11 cellular contexts compared by ENCODE assay signal in the genomic region with DNA sequence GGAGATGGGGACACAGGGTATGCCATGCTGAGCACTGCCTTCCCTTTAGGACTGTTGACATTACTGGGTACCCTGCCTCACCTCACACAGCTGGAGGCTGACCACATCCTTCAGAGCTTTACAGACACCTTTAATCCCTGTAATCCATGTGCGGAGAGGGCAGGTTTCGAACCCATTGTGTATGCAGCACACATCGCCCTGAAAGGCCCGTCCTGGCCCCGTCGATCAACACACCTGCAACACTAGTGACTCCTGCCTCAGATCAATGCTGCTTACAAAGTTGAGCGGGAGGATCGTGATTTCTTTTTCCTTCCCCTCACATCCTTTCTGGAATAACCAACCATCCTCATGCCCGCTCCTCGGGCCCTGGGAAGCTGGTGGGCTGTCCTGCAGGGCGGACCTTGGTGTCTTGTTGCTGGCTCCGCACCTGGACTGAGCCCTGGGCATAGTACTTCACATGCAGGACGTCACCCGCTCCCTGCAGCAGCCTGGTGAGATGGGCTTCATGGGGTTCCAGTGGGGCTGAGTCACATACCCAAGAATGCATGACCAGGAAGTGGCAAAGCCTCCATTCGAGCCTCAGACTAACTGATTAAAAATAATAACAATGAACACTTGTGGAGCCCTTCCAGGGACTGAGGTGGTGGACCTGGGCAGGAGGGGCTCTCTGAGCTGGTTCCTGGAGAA.
DNase-seq lines count a peak whose midpoint lies in the region; ATAC-seq and TF ChIP-seq lines count a peak whose summit lies in the region.
"Had no signal": no experiment of that assay in that cellular context is flagged by ENCODE, and none has a peak within 500 bp of the region (broad histone marks: within the 10 kb centered on the region; RNA-seq: fewer than 3 reads in every experiment).

No MANE protein-coding gene starts in this region.

- H3K4me1 ChIP-seq in SJCRH30, result peaks cover 23% of the 10 kb centered on the region
- H3K4me1 ChIP-seq in foreskin keratinocyte, result peaks cover 13% of the 10 kb centered on the region

- no peak for TF ChIP-seq CTCF in foreskin keratinocyte (conservative IDR thresholded peaks at IDR 0.05)

- peak; percentile 32 for DNase-seq in activated CD8-positive, alpha-beta memory T cell treated with anti-CD3 and anti-CD28 coated beads for 24 hours
- no peak for DNase-seq in activated CD8-positive, alpha-beta memory T cell treated with anti-CD3 and anti-CD28 coated beads, Interleukin-2, amount 50 U/mL, for 48 hours
- peak; percentile 76 to 79 for DNase-seq in SJCRH30
- DNase-seq in foreskin keratinocyte, result peak; percentile 57 to 77
- DNase-seq in ureter (ENCODE audit: low spot score), result peak; percentile 41
- DNase-seq in superior temporal gyrus (ENCODE audit: extremely low spot score), result no peak
- no peak for DNase-seq in NCI-H2029 (lab: John Stamatoyannopoulos, UW)
- no peak for DNase-seq in activated T-cell treated with anti-CD3 and anti-CD28 coated beads, Interleukin-2, amount 50 U/mL, for 24 hours
- DNase-seq: activated gamma-delta T cell treated with Interleukin-2 at 50 U/mL for 16 hours; effector CD4-positive, alpha-beta T cell had no signal

- H3K9me3 ChIP-seq in SJCRH30 (replicated peaks), result no peaks in the 10 kb centered on the region

- H3K36me3 Mint-ChIP-seq in activated T-cell treated with anti-CD3 and anti-CD28 coated beads, Interleukin-2, amount 50 U/mL, for 24 hours (ENCODE audit: low read depth), result no peaks in the 10 kb centered on the region

- H3K27ac ChIP-seq in SJCRH30 (peak overlapping the region; percentile 60), foreskin keratinocyte (no peak overlapping the region)

- no peak overlapping the region for H3K4me3 Mint-ChIP-seq in activated T-cell treated with anti-CD3 and anti-CD28 coated beads, Interleukin-2, amount 50 U/mL, for 24 hours
- H3K4me3 Mint-ChIP-seq: B cell had no signal

- H3K4me1 Mint-ChIP-seq in activated T-cell treated with anti-CD3 and anti-CD28 coated beads, Interleukin-2, amount 50 U/mL, for 24 hours (ENCODE audit: low read depth), result no peaks in the 10 kb centered on the region
- H3K4me1 Mint-ChIP-seq: B cell had no signal

- H3K36me3 ChIP-seq in SJCRH30, result no peaks in the 10 kb centered on the region

- no peak overlapping the region for H3K27ac Mint-ChIP-seq in activated T-cell treated with anti-CD3 and anti-CD28 coated beads, Interleukin-2, amount 50 U/mL, for 24 hours
- H3K27ac Mint-ChIP-seq: B cell had no signal

- peaks cover 9% of the 10 kb centered on the region for H3K27me3 Mint-ChIP-seq in activated T-cell treated with anti-CD3 and anti-CD28 coated beads, Interleukin-2, amount 50 U/mL, for 24 hours

- H3K27me3 ChIP-seq in SJCRH30 (peaks cover 1% of the 10 kb centered on the region; the same call in 1 of the 2 replicates), foreskin keratinocyte (no peaks in the 10 kb centered on the region)

- no peak overlapping the region for H3K4me3 ChIP-seq in SJCRH30

- peak; percentile 85 for ATAC-seq in foreskin keratinocyte

- H3K9me3 Mint-ChIP-seq in activated T-cell treated with anti-CD3 and anti-CD28 coated beads, Interleukin-2, amount 50 U/mL, for 24 hours, result no peaks in the 10 kb centered on the region

Comparison
In these comparisons a context has a peak if more than half of its experiments do, and no peak if none do; other contexts are left out.
1. DNase-seq: peak in activated CD8-positive, alpha-beta memory T cell treated with anti-CD3 and anti-CD28 coated beads for 24 hours (single experiment), SJCRH30 (2 of 2), foreskin keratinocyte (2 of 2) and ureter (single experiment); none in activated CD8-positive, alpha-beta memory T cell treated with anti-CD3 and anti-CD28 coated beads, Interleukin-2, amount 50 U/mL, for 48 hours (single experiment), superior temporal gyrus (single experiment), NCI-H2029 (single experiment) and activated T-cell treated with anti-CD3 and anti-CD28 coated beads, Interleukin-2, amount 50 U/mL, for 24 hours (single experiment).